8 cellular contexts compared by ENCODE assay signal in the genomic region with DNA sequence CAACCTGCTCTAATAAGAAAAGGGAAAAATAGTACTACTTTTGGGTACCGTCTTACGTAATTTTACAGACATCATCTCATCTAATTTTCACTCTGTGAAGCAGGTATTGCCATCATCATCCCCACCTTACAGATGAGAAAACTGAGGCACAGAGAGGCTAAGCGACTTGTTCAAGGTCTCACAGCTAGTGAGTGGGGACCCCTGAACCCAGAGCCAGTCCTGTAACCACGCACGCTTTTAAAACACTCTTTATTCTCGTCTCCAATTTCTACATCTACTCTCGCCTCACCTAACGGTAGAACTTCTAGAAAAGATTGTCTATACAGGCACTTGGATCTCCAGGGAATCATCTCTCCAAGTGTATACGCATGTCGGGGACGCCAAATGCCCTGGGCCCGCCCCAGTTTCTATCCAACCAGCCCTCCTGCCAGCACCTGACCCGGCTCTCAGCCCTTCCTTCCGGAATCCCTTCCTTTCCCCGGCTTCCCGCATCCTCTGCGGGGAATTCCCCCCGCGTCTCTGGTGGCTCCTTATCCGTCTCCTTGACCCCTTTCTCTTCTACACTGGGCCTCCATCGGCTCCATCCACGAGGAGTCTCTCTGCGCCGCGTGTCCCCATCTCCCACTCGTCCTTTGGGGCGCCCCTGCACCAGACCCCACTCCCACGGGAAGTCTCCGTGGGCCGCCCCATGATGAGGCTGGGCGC. TPM values are rescaled to one million over a fixed set of nuclear protein-coding genes. Genes with fewer than 3 reads are reported as not detected.
DNase-seq lines count a peak whose midpoint lies in the region; ATAC-seq and TF ChIP-seq lines count a peak whose summit lies in the region.

No MANE protein-coding gene starts in this region.

- POLR2A ChIA-PET in OCI-LY7 (lab: Charles Lee) (interaction anchor here (0.5 to 21.2 kb wide), 9 partner anchors 11 to 144 kb away, joined by 3 to 372 read pairs (median 7); no protein-coding TSS in a partner anchor), SK-N-SH (lab: Yijun Ruan, JAX) (no interaction called here)

- no peak for TF ChIP-seq RAD21 in SK-N-SH (IDR thresholded peaks at IDR 0.05; ENCODE audit: low read length)

- 23 to 24% methylated on average over 26 to 31 of the region's 31 CpGs for WGBS in thyroid gland, 2 donors
- WGBS in SK-N-SH (ENCODE audit: low lambda C conversion rate), result 88% methylated on average over 31 of the region's 31 CpGs

- DNase-seq in GM12865 (ENCODE audit: low read depth), result peak; percentile 69
- peak; percentile 47 for DNase-seq in OCI-LY7 (ENCODE audit: low spot score)
- DNase-seq in colonic mucosa, result peak; percentile 63
- peak; percentile 42 to 65 for DNase-seq in lung microvascular endothelial cell (ENCODE audit: low read depth in 2 of 2)
- DNase-seq in thyroid gland, result peak; percentile 47 to 59
- DNase-seq in SK-N-SH, result no peak
- no peak for DNase-seq in retina

- H3K27ac ChIP-seq in OCI-LY7 (ENCODE audit: low read depth, low read length, poor library complexity, severe bottlenecking) (peak overlapping the region; percentile 96), colonic mucosa (peak overlapping the region; percentile 78), thyroid gland (peak overlapping the region; percentile 85 to 91 (median 89)), SK-N-SH (ENCODE audit: low read depth in 2 of 2, low read length in 1 of 2) (no peak overlapping the region)

- H3K9me2 ChIP-seq in OCI-LY7 (ENCODE audit: insufficient read depth, low read length) (no peaks in the 10 kb centered on the region), SK-N-SH (no peaks in the 10 kb centered on the region)

- H2AFZ ChIP-seq in OCI-LY7 (ENCODE audit: low read length) (no peak overlapping the region; the same call in 1 of the 2 replicates), SK-N-SH (ENCODE audit: low read depth) (no peak overlapping the region)

- TF ChIP-seq POLR2A in thyroid gland (IDR thresholded peaks at IDR 0.05), result no peak

- peaks cover 13% of the 10 kb centered on the region; the same call in 1 of the 2 replicates for H3K79me2 ChIP-seq in OCI-LY7 (ENCODE audit: insufficient read depth, low read depth, low read length)
- no peaks in the 10 kb centered on the region for H3K79me2 ChIP-seq in SK-N-SH (ENCODE audit: insufficient read depth)

- H3K9ac ChIP-seq in colonic mucosa (ENCODE audit: low read depth in 2 of 2, low read length in 2 of 2) (peak overlapping the region; percentile 79 to 91), SK-N-SH (no peak overlapping the region)

- no peak for ATAC-seq in HG02870 (IDR thresholded peaks at IDR 0.05; ENCODE audit: unreplicated experiment)

- H3K4me1 ChIP-seq in OCI-LY7 (ENCODE audit: insufficient read depth, low read length, poor library complexity, severe bottlenecking), result peaks cover 97% of the 10 kb centered on the region
- no peaks in the 10 kb centered on the region for H3K4me1 ChIP-seq in colonic mucosa
- peaks cover 14 to 28% of the 10 kb centered on the region in 2 donors for H3K4me1 ChIP-seq in thyroid gland
- peaks cover 28 to 34% of the 10 kb centered on the region in 2 experiments for H3K4me1 ChIP-seq in SK-N-SH (ENCODE audit: control insufficient read depth in 1 of 2, insufficient read depth in 2 of 2, low read depth in 1 of 2, low read length in 1 of 2)

- BruUV-seq in OCI-LY7 (replicated peaks; lab: Mats Ljungman, UMichigan), result no TSS peak

- no peak for TF ChIP-seq EP300 in SK-N-SH (IDR thresholded peaks at IDR 0.05; ENCODE audit: borderline replicate concordance in 1 of 2, low read depth in 1 of 2, low read length in 1 of 2)

- H3K36me3 ChIP-seq in OCI-LY7 (ENCODE audit: insufficient read depth, low read length), result peaks cover 13% of the 10 kb centered on the region
- H3K36me3 ChIP-seq in colonic mucosa, result no peaks in the 10 kb centered on the region
- no peaks in the 10 kb centered on the region for H3K36me3 ChIP-seq in thyroid gland
- no peaks in the 10 kb centered on the region for H3K36me3 ChIP-seq in SK-N-SH (replicated peaks in 1 of 2; ENCODE audit: control insufficient read depth in 1 of 2, insufficient read depth in 2 of 2, low read length in 1 of 2)

- H4K20me1 ChIP-seq in OCI-LY7 (ENCODE audit: insufficient read depth, low read length) (no peaks in the 10 kb centered on the region), SK-N-SH (ENCODE audit: insufficient read depth) (no peaks in the 10 kb centered on the region)

- H3K4me3 ChIP-seq in GM12865 (ENCODE audit: low read depth, low read length) (peak overlapping the region; percentile 62), OCI-LY7 (ENCODE audit: low read depth, low read length, poor library complexity, severe bottlenecking) (peak overlapping the region; percentile 74), colonic mucosa (peak overlapping the region; percentile 70), thyroid gland (replicated peaks in 1 of 3) (peak overlapping the region; percentile 62 to 85 (median 78)), SK-N-SH (ENCODE audit: low read depth in 2 of 2, low read length in 1 of 2) (no peak overlapping the region)

- CTCF ChIA-PET in OCI-LY7 (lab: Charles Lee; ENCODE audit: unreplicated experiment), result interaction anchor here (0.6 kb wide), 1 partner anchor 21 kb away, joined by 3 read pairs; no protein-coding TSS in a partner anchor
- CTCF ChIA-PET in SK-N-SH (lab: Yijun Ruan, JAX), result interaction anchor here (1.1 kb wide), 1 partner anchor 9 kb away, joined by 3 read pairs; no protein-coding TSS in a partner anchor

- intact Hi-C loops in OCI-LY7 (cut with micrococcal nuclease; ENCODE audit: unreplicated experiment) (loop anchor here (2.0 to 10.0 kb wide), 2 partner anchors 145 to 1017 kb away; no protein-coding TSS in a partner anchor), colonic mucosa (cut with DNase I) (loop anchor here (5.0 kb wide), 1 partner anchor 51 kb away; a partner anchor contains a TSS), thyroid gland (cut with DNase I) (loop anchor here (5.0 kb wide), 1 partner anchor 56 kb away; no protein-coding TSS in a partner anchor)

- H3K27me3 ChIP-seq in colonic mucosa (no peaks in the 10 kb centered on the region), thyroid gland (no peaks in the 10 kb centered on the region), SK-N-SH (ENCODE audit: insufficient read depth) (no peaks in the 10 kb centered on the region)

- H3K9me3 ChIP-seq in OCI-LY7 (ENCODE audit: low read length) (no peaks in the 10 kb centered on the region), colonic mucosa (no peaks in the 10 kb centered on the region), thyroid gland (no peaks in the 10 kb centered on the region), SK-N-SH (no peaks in the 10 kb centered on the region)

- H3K4me2 ChIP-seq in OCI-LY7 (ENCODE audit: low read length) (peak overlapping the region; percentile 95), SK-N-SH (no peak overlapping the region)

- peaks cover 25% of the 10 kb centered on the region for H3F3A ChIP-seq in SK-N-SH (replicated peaks; ENCODE audit: insufficient read depth)

- TF ChIP-seq CTCF in GM12865 (IDR thresholded peaks at IDR 0.05; ENCODE audit: insufficient read depth, low read depth, low read length, missing control alignments) (no peak), OCI-LY7 (conservative IDR thresholded peaks at IDR 0.05; ENCODE audit: low read length) (no peak), colonic mucosa (IDR thresholded peaks at IDR 0.05) (no peak), thyroid gland (IDR thresholded peaks at IDR 0.05) (no peak), SK-N-SH (IDR thresholded peaks at IDR 0.05) (no peak)

TF ChIP-seq in SK-N-SH, 30 proteins besides CTCF, POLR2A, EP300 and RAD21:
- TF ChIP-seq TAF1 (IDR thresholded peaks at IDR 0.05; ENCODE audit: borderline replicate concordance, low read depth, low read length) (no peak), SMC3 (IDR thresholded peaks at IDR 0.05; ENCODE audit: low read depth, low read length) (no peak), YY1 (IDR thresholded peaks at IDR 0.05; ENCODE audit: low read depth) (no peak), NRF1 (IDR thresholded peaks at IDR 0.05; ENCODE audit: low read depth, low read length) (no peak), MXI1 (IDR thresholded peaks at IDR 0.05; ENCODE audit: low read depth, low read length) (no peak), CHD2 (IDR thresholded peaks at IDR 0.05; ENCODE audit: low read length, partially characterized antibody) (no peak), FOXM1 (IDR thresholded peaks at IDR 0.05; ENCODE audit: low read depth) (no peak)
- TF ChIP-seq, protein P1, sequence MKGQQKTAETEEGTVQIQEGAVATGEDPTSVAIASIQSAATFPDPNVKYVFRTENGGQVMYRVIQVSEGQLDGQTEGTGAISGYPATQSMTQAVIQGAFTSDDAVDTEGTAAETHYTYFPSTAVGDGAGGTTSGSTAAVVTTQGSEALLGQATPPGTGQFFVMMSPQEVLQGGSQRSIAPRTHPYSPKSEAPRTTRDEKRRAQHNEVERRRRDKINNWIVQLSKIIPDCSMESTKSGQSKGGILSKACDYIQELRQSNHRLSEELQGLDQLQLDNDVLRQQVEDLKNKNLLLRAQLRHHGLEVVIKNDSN (IDR thresholded peaks at IDR 0.05; ENCODE audit: borderline replicate concordance, low read depth), result no peak
- TF ChIP-seq, protein P2, sequence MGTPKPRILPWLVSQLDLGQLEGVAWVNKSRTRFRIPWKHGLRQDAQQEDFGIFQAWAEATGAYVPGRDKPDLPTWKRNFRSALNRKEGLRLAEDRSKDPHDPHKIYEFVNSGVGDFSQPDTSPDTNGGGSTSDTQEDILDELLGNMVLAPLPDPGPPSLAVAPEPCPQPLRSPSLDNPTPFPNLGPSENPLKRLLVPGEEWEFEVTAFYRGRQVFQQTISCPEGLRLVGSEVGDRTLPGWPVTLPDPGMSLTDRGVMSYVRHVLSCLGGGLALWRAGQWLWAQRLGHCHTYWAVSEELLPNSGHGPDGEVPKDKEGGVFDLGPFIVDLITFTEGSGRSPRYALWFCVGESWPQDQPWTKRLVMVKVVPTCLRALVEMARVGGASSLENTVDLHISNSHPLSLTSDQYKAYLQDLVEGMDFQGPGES (IDR thresholded peaks at IDR 0.05; ENCODE audit: low read depth, low read length), result no peak

RNA-seq across cellular contexts. Expression of a gene that starts 1.6 kb away (rescaled TPM):
- total RNA-seq in OCI-LY7 (2014; rRNA removed; shearing (Covaris generic)), result 23.7 and 24.2 TPM in 2 replicates
- total RNA-seq in OCI-LY7 (2022) (40.3 and 50.5 TPM in 2 replicates), colonic mucosa (1 to 10 TPM; 1.5 to 3.1 TPM), lung microvascular endothelial cell (0.60 and 1.1 TPM in 2 replicates), thyroid gland (1 to 10 TPM; 5.7 to 7.8 (median 6.6) TPM)
- polyA plus RNA-seq in SK-N-SH (2012; rRNA removed), result 1.2 and 1.5 TPM in 2 replicates
- 0.54 and 0.84 TPM in 2 replicates for polyA plus RNA-seq in SK-N-SH (2012; cell fraction: cytosol; rRNA removed)
- 3.0 and 3.6 TPM in 2 replicates for polyA plus RNA-seq in SK-N-SH (2012; cell fraction: nucleus; rRNA removed)

RNA-seq across cellular contexts. Expression of a gene that starts 51.2 kb away (rescaled TPM):
- 102 and 108 TPM in 2 replicates for total RNA-seq in OCI-LY7 (2014; rRNA removed; shearing (Covaris generic))
- total RNA-seq in OCI-LY7 (2022) (211 and 214 TPM in 2 replicates), colonic mucosa (10 to 100 TPM; 23.8 to 50.3 TPM), lung microvascular endothelial cell (9.3 and 22.2 TPM in 2 replicates), thyroid gland (10 to 100 TPM; 10.8 to 24.1 (median 13.1) TPM)
- 24.5 and 33.4 TPM in 2 replicates for polyA plus RNA-seq in SK-N-SH (2012; rRNA removed)
- polyA plus RNA-seq in SK-N-SH (2012; cell fraction: cytosol; rRNA removed), result 18.0 and 25.0 TPM in 2 replicates
- polyA plus RNA-seq in SK-N-SH (2012; cell fraction: nucleus; rRNA removed), result 38.5 and 64.8 TPM in 2 replicates

Comparison
In these comparisons a context has a peak if more than half of its experiments do, and no peak if none do; other contexts are left out.
1. DNase-seq: peak in GM12865 (single experiment), OCI-LY7 (single experiment), colonic mucosa (single experiment), lung microvascular endothelial cell (2 of 2) and thyroid gland (2 of 2); none in SK-N-SH (single experiment) and retina (single experiment).
2. H3K4me3 ChIP-seq: peak in GM12865 (single experiment), OCI-LY7 (single experiment), colonic mucosa (single experiment) and thyroid gland (3 of 3); none in SK-N-SH (0 of 2).
3. H3K27ac ChIP-seq: peak in OCI-LY7 (single experiment), colonic mucosa (single experiment) and thyroid gland (3 of 3); none in SK-N-SH (0 of 2).